ENCODE assay signal across 1 cellular context in genomic region chr21:33325222-33326067, GRCh38.
TF ChIP-seq lines count a peak whose summit lies in the region.

No MANE protein-coding gene starts in this region.

TF ChIP-seq in HepG2, 621 proteins besides CTCF, POLR2A, EP300 and RAD21 (continued from another document and continues in another):
- TF ChIP-seq NFAT5 (CRISPR knock-in tag; IDR thresholded peaks at IDR 0.05) (no peak), ZNF644 (CRISPR knock-in tag; IDR thresholded peaks at IDR 0.05; ENCODE audit: low read depth) (no peak), TRIM24 (CRISPR knock-in tag; IDR thresholded peaks at IDR 0.05) (no peak), PREB (CRISPR knock-in tag; IDR thresholded peaks at IDR 0.05) (no peak), ZNF326 (CRISPR knock-in tag; IDR thresholded peaks at IDR 0.05; ENCODE audit: borderline replicate concordance) (no peak), TBP (CRISPR knock-in tag; IDR thresholded peaks at IDR 0.05) (no peak), MIXL1 (CRISPR knock-in tag; IDR thresholded peaks at IDR 0.05) (no peak), GABPB1 (CRISPR knock-in tag; IDR thresholded peaks at IDR 0.05) (no peak), ZNF570 (CRISPR knock-in tag; IDR thresholded peaks at IDR 0.05; ENCODE audit: borderline replicate concordance) (no peak), ZFP82 (CRISPR knock-in tag; IDR thresholded peaks at IDR 0.05; ENCODE audit: borderline replicate concordance) (peak; percentile 74; the same call in 1 of the 2 replicates), ZNF136 (CRISPR knock-in tag; IDR thresholded peaks at IDR 0.05; ENCODE audit: low read depth) (no peak), KLF6 (CRISPR knock-in tag; IDR thresholded peaks at IDR 0.05) (no peak), SNAI1 (CRISPR knock-in tag; IDR thresholded peaks at IDR 0.05; ENCODE audit: borderline replicate concordance) (no peak; the same call in 1 of the 2 replicates), KMT2A (CRISPR knock-in tag; IDR thresholded peaks at IDR 0.05) (peak; percentile 15; the same call in 1 of the 2 replicates), ASH2L (IDR thresholded peaks at IDR 0.05; ENCODE audit: insufficient read length, low read depth, low read length) (no peak), ZNF251 (CRISPR knock-in tag; IDR thresholded peaks at IDR 0.05) (peak; percentile 38; the same call in 1 of the 2 replicates), NR0B2 (CRISPR knock-in tag; IDR thresholded peaks at IDR 0.05) (no peak), FOXK2 (IDR thresholded peaks at IDR 0.05) (no peak), NFKBIZ (CRISPR knock-in tag; IDR thresholded peaks at IDR 0.05) (no peak; the same call in 1 of the 2 replicates), RBM39 (IDR thresholded peaks at IDR 0.05; ENCODE audit: low read depth, low read length, poor library complexity, severe bottlenecking) (peak; percentile 62), NFE2L2 (IDR thresholded peaks at IDR 0.05; ENCODE audit: low read length) (no peak), YY1 (IDR thresholded peaks at IDR 0.05; ENCODE audit: insufficient read depth, insufficient replicate concordance, low read depth, low read length) (no peak), SRSF9 (IDR thresholded peaks at IDR 0.05; ENCODE audit: borderline replicate concordance, insufficient read depth, low read depth, low read length, poor library complexity, severe bottlenecking) (no peak), EEA1 (CRISPR knock-in tag; IDR thresholded peaks at IDR 0.05; ENCODE audit: borderline replicate concordance) (no peak), ESRRA (CRISPR knock-in tag; IDR thresholded peaks at IDR 0.05; ENCODE audit: low read depth) (no peak), ZNF556 (CRISPR knock-in tag; IDR thresholded peaks at IDR 0.05; ENCODE audit: borderline replicate concordance) (no peak), ZNF83 (CRISPR knock-in tag; IDR thresholded peaks at IDR 0.05; ENCODE audit: borderline replicate concordance) (no peak), TMF1 (CRISPR knock-in tag; IDR thresholded peaks at IDR 0.05; ENCODE audit: low read depth) (no peak), ZNF230 (CRISPR knock-in tag; IDR thresholded peaks at IDR 0.05) (no peak), ZKSCAN8 (CRISPR knock-in tag; IDR thresholded peaks at IDR 0.05; ENCODE audit: borderline replicate concordance) (no peak), RORA (CRISPR knock-in tag; IDR thresholded peaks at IDR 0.05) (no peak), MTA1 (CRISPR knock-in tag; IDR thresholded peaks at IDR 0.05; ENCODE audit: borderline replicate concordance) (no peak), ZNF580 (CRISPR knock-in tag; IDR thresholded peaks at IDR 0.05; ENCODE audit: borderline replicate concordance, low read depth) (no peak), ZFAT (CRISPR knock-in tag; conservative IDR thresholded peaks at IDR 0.05) (0 out of 2 replicates have a peak, but pooled peaks have one; percentile 17), RFXAP (CRISPR knock-in tag; IDR thresholded peaks at IDR 0.05; ENCODE audit: borderline replicate concordance) (no peak), SAP130 (CRISPR knock-in tag; IDR thresholded peaks at IDR 0.05; ENCODE audit: low read depth) (peak; percentile 36), ZNF275 (CRISPR knock-in tag; IDR thresholded peaks at IDR 0.05; ENCODE audit: borderline replicate concordance) (0 out of 2 replicates have a peak, but pooled peaks have one; percentile 11), ZNF510 (CRISPR knock-in tag; IDR thresholded peaks at IDR 0.05; ENCODE audit: low read depth) (no peak), ZSCAN12 (CRISPR knock-in tag; IDR thresholded peaks at IDR 0.05) (no peak), ZNF766 (CRISPR knock-in tag; IDR thresholded peaks at IDR 0.05; ENCODE audit: borderline replicate concordance) (peak; percentile 8; the same call in 1 of the 2 replicates)
- TF ChIP-seq, protein P1, sequence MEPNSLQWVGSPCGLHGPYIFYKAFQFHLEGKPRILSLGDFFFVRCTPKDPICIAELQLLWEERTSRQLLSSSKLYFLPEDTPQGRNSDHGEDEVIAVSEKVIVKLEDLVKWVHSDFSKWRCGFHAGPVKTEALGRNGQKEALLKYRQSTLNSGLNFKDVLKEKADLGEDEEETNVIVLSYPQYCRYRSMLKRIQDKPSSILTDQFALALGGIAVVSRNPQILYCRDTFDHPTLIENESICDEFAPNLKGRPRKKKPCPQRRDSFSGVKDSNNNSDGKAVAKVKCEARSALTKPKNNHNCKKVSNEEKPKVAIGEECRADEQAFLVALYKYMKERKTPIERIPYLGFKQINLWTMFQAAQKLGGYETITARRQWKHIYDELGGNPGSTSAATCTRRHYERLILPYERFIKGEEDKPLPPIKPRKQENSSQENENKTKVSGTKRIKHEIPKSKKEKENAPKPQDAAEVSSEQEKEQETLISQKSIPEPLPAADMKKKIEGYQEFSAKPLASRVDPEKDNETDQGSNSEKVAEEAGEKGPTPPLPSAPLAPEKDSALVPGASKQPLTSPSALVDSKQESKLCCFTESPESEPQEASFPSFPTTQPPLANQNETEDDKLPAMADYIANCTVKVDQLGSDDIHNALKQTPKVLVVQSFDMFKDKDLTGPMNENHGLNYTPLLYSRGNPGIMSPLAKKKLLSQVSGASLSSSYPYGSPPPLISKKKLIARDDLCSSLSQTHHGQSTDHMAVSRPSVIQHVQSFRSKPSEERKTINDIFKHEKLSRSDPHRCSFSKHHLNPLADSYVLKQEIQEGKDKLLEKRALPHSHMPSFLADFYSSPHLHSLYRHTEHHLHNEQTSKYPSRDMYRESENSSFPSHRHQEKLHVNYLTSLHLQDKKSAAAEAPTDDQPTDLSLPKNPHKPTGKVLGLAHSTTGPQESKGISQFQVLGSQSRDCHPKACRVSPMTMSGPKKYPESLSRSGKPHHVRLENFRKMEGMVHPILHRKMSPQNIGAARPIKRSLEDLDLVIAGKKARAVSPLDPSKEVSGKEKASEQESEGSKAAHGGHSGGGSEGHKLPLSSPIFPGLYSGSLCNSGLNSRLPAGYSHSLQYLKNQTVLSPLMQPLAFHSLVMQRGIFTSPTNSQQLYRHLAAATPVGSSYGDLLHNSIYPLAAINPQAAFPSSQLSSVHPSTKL (CRISPR knock-in tag; IDR thresholded peaks at IDR 0.05), result no peak
- TF ChIP-seq, protein P2, sequence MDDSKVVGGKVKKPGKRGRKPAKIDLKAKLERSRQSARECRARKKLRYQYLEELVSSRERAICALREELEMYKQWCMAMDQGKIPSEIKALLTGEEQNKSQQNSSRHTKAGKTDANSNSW (CRISPR knock-in tag; IDR thresholded peaks at IDR 0.05; ENCODE audit: borderline replicate concordance), result 0 out of 2 replicates have a peak, but pooled peaks have one; percentile 63
- TF ChIP-seq, protein P3, sequence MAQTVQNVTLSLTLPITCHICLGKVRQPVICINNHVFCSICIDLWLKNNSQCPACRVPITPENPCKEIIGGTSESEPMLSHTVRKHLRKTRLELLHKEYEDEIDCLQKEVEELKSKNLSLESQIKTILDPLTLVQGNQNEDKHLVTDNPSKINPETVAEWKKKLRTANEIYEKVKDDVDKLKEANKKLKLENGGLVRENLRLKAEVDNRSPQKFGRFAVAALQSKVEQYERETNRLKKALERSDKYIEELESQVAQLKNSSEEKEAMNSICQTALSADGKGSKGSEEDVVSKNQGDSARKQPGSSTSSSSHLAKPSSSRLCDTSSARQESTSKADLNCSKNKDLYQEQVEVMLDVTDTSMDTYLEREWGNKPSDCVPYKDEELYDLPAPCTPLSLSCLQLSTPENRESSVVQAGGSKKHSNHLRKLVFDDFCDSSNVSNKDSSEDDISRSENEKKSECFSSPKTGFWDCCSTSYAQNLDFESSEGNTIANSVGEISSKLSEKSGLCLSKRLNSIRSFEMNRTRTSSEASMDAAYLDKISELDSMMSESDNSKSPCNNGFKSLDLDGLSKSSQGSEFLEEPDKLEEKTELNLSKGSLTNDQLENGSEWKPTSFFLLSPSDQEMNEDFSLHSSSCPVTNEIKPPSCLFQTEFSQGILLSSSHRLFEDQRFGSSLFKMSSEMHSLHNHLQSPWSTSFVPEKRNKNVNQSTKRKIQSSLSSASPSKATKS (CRISPR knock-in tag; IDR thresholded peaks at IDR 0.05), result no peak
- TF ChIP-seq, protein P4, sequence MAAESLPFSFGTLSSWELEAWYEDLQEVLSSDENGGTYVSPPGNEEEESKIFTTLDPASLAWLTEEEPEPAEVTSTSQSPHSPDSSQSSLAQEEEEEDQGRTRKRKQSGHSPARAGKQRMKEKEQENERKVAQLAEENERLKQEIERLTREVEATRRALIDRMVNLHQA (CRISPR knock-in tag; IDR thresholded peaks at IDR 0.05), result no peak
- TF ChIP-seq, protein P5, sequence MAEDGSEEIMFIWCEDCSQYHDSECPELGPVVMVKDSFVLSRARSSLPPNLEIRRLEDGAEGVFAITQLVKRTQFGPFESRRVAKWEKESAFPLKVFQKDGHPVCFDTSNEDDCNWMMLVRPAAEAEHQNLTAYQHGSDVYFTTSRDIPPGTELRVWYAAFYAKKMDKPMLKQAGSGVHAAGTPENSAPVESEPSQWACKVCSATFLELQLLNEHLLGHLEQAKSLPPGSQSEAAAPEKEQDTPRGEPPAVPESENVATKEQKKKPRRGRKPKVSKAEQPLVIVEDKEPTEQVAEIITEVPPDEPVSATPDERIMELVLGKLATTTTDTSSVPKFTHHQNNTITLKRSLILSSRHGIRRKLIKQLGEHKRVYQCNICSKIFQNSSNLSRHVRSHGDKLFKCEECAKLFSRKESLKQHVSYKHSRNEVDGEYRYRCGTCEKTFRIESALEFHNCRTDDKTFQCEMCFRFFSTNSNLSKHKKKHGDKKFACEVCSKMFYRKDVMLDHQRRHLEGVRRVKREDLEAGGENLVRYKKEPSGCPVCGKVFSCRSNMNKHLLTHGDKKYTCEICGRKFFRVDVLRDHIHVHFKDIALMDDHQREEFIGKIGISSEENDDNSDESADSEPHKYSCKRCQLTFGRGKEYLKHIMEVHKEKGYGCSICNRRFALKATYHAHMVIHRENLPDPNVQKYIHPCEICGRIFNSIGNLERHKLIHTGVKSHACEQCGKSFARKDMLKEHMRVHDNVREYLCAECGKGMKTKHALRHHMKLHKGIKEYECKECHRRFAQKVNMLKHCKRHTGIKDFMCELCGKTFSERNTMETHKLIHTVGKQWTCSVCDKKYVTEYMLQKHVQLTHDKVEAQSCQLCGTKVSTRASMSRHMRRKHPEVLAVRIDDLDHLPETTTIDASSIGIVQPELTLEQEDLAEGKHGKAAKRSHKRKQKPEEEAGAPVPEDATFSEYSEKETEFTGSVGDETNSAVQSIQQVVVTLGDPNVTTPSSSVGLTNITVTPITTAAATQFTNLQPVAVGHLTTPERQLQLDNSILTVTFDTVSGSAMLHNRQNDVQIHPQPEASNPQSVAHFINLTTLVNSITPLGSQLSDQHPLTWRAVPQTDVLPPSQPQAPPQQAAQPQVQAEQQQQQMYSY (CRISPR knock-in tag; IDR thresholded peaks at IDR 0.05), result 0 out of 2 replicates have a peak, but pooled peaks have one; percentile 43
